In genomic region chr7:101104799-101105198, GRCh38 we compare ENCODE assay signal across 14 cellular contexts. TPM values are rescaled to one million over a fixed set of nuclear protein-coding genes. Genes with fewer than 3 reads are reported as not detected.
"Had no signal": no experiment of that assay in that cellular context is flagged by ENCODE, and none has a peak within 500 bp of the region (broad histone marks: within the 10 kb centered on the region; RNA-seq: fewer than 3 reads in every experiment).

No MANE protein-coding gene starts in this region.

- H3K4me3 ChIP-seq: dorsolateral prefrontal cortex, skin epidermis, testis had no signal

- H3K9me3 ChIP-seq: testis had no signal

- H3K36me3 ChIP-seq: brain microvascular endothelial cell had no signal

- DNase-seq: activated B cell treated with CpG ODN at 0.5 μM for 24 hours; activated CD4-positive, alpha-beta T cell treated with anti-CD3 and anti-CD28 coated beads, Interleukin-2, amount 10 ng/mL, durations not matched to agents 24 days and 14 days; activated effector memory CD4-positive, alpha-beta T cell treated with Interleukin-2 at 50 U/mL for 16 hours; activated T-cell treated with anti-CD3 and anti-CD28 coated beads for 4 hours; amniotic stem cell; brain microvascular endothelial cell; dorsolateral prefrontal cortex; immature natural killer cell; stimulated activated CD4-positive, alpha-beta T cell treated with anti-CD3 and anti-CD28 coated beads, Interleukin-4, amount 100 ng/mL, for 4 hours; stimulated activated naive CD8-positive, alpha-beta T cell treated with anti-CD3 and anti-CD28 coated beads, Interleukin-15, amount 100 ng/mL, for 72 hours; testis had no signal

- ATAC-seq: esophagus mucosa; stimulated activated naive CD8-positive, alpha-beta T cell treated with anti-CD3 and anti-CD28 coated beads, Interleukin-15, amount 100 ng/mL, for 72 hours had no signal

- H3K27me3 ChIP-seq: brain microvascular endothelial cell, dorsolateral prefrontal cortex, testis had no signal

RNA-seq across cellular contexts. Expression of gene SERPINE1, which starts 22.1 kb away (rescaled TPM):
- total RNA-seq: activated B cell treated with CpG ODN at 0.5 μM for 24 hours; T-helper 1 cell treated with Interleukin-12 subunit alpha and Interleukin-12 subunit beta and Interleukin-4 antibody, amounts not matched to agents 30 ng/mL and 1 ng/mL, for 36 hours had no signal
